Comparison of ENCODE assay signal across 15 cellular contexts in genomic region chr6:141029908-141030307, GRCh38.
"Had no signal": no experiment of that assay in that cellular context is flagged by ENCODE, and none has a peak within 500 bp of the region (broad histone marks: within the 10 kb centered on the region; RNA-seq: fewer than 3 reads in every experiment).

No MANE protein-coding gene starts in this region.

- ATAC-seq: esophagus mucosa, gastroesophageal sphincter, left colon, natural killer cell, right cardiac atrium had no signal

- H3K9me3 ChIP-seq: gastroesophageal sphincter, uterus had no signal

- DNase-seq: cortex of kidney; dorsolateral prefrontal cortex; effector CD8-positive, alpha-beta T cell; glutamatergic neuron; immature natural killer cell; left colon; natural killer cell; posterior cingulate gyrus; right cardiac atrium; stimulated activated CD4-positive, alpha-beta T cell treated with anti-CD3 and anti-CD28 coated beads, Interleukin-2, amount 100 ng/mL, for 48 hours; stimulated activated naive CD4-positive, alpha-beta T cell treated with Interleukin-2 at 50 U/mL for 16 hours; uterus had no signal

- H3K4me2 ChIP-seq: smooth muscle cell had no signal

- H3K36me3 ChIP-seq: gastroesophageal sphincter, uterus had no signal

- H3K27me3 ChIP-seq: dorsolateral prefrontal cortex, gastroesophageal sphincter, uterus had no signal

- H3K4me3 ChIP-seq: dorsolateral prefrontal cortex, gastroesophageal sphincter, smooth muscle cell, uterus had no signal

- H3K27ac ChIP-seq: dorsolateral prefrontal cortex, gastroesophageal sphincter, uterus had no signal
